Comparison of ENCODE assay signal across 18 cellular contexts in genomic region chr5:662751-663435, GRCh38. TPM values are rescaled to one million over a fixed set of nuclear protein-coding genes. Genes with fewer than 3 reads are reported as not detected.
"Had no signal": no experiment of that assay in that cellular context is flagged by ENCODE, and none has a peak within 500 bp of the region (broad histone marks: within the 10 kb centered on the region; RNA-seq: fewer than 3 reads in every experiment).

No MANE protein-coding gene starts in this region.

- H3K27me3 ChIP-seq: breast epithelium, esophagus muscularis mucosa, gastroesophageal sphincter, thyroid gland had no signal

- H3K4me1 ChIP-seq: breast epithelium, prostate gland had no signal

- H3K9me3 ChIP-seq: breast epithelium, prostate gland, SK-N-SH, thyroid gland had no signal

- ATAC-seq: activated T-cell treated with anti-CD3 and anti-CD28 coated beads, Interleukin-2, amount 50 U/mL, for 4 hours; T-cell had no signal

- FAIRE-seq: astrocyte, urothelium cell line had no signal

- DNase-seq: activated CD4-positive, alpha-beta T cell treated with anti-CD3 and anti-CD28 coated beads, Interleukin-2, amount 10 ng/mL, durations not matched to agents 7 days and 5 days; activated naive CD4-positive, alpha-beta T cell treated with anti-CD3 and anti-CD28 coated beads for 36 hours; activated T-cell treated with anti-CD3 and anti-CD28 coated beads, Interleukin-2, amount 50 U/mL, for 4 hours; cerebellar nuclear complex; effector CD8-positive, alpha-beta T cell; naive B cell; SK-N-SH; stimulated activated CD4-positive, alpha-beta T cell treated with anti-CD3 and anti-CD28 coated beads, Interleukin-4, amount 100 ng/mL, for 4 hours; T-cell; T-helper 9 cell; thyroid gland had no signal

- H3K36me3 ChIP-seq: breast epithelium, prostate gland, thyroid gland had no signal

- H3K4me2 ChIP-seq: SK-N-SH, smooth muscle cell had no signal

- H3K9ac ChIP-seq: SK-N-SH had no signal

- H3K4me3 ChIP-seq: breast epithelium, esophagus muscularis mucosa, gastroesophageal sphincter, prostate gland, smooth muscle cell, thyroid gland had no signal

- H3K27ac ChIP-seq: breast epithelium, esophagus muscularis mucosa, gastroesophageal sphincter, prostate gland had no signal

RNA-seq across cellular contexts. Expression of gene TPPP, which starts 30.3 kb away (rescaled TPM):
- total RNA-seq: smooth muscle cell had no signal
- polyA plus RNA-seq: smooth muscle cell had no signal
